ENCODE assay signal across 18 cellular contexts in the genomic region with DNA sequence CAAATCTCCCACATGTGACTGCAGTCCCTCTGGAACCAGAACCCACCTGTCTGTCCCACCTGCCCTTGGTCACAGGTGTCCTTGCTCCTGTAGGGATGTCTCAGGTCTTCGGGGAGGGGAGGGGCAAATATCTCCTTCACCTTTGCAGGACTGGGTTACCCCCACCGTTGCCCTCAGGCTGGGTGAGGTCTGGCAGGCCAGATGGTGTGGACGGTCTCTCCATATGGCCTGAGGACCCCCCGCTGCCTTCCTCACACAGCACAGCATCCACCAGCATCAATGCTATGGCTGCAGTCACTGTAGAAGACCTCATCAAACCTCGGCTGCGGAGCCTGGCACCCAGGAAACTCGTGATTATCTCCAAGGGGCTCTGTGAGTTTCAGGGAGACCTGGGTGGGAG. TPM values are rescaled to one million over a fixed set of nuclear protein-coding genes. Genes with fewer than 3 reads are reported as not detected.
DNase-seq lines count a peak whose midpoint lies in the region; TF ChIP-seq lines count a peak whose summit lies in the region.
"Had no signal": no experiment of that assay in that cellular context is flagged by ENCODE, and none has a peak within 500 bp of the region (broad histone marks: within the 10 kb centered on the region; RNA-seq: fewer than 3 reads in every experiment).

No MANE protein-coding gene starts in this region.

- no peaks in the 10 kb centered on the region for H3K79me1 ChIP-seq in trophoblast cell (ENCODE audit: low read length)

- no peak overlapping the region for H3K23ac ChIP-seq in trophoblast cell (ENCODE audit: low read length)

- no peak overlapping the region for H3K18ac ChIP-seq in trophoblast cell (ENCODE audit: low read length)

- no peak overlapping the region for H2AFZ ChIP-seq in trophoblast cell (ENCODE audit: insufficient read depth, low read length, poor library complexity)

- DNase-seq in DMS 273 (lab: John Stamatoyannopoulos, UW; ENCODE audit: unreplicated experiment) (peak; percentile 87), G401 (ENCODE audit: low spot score) (peak; percentile 85), cerebellum (ENCODE audit: low spot score) (peak; percentile 90), trophoblast cell (no peak), ovary (no peak), activated gamma-delta T cell treated with Interleukin-2 at 50 U/mL for 16 hours (no peak)
- no peak for DNase-seq in activated CD4-positive, alpha-beta T cell treated with anti-CD3 and anti-CD28 coated beads for 1 hour
- DNase-seq: CD4-positive, CD25-positive, alpha-beta regulatory T cell; COR-L47; DMS153; Karpas-422; NCI-H1417 treated with DMSO at 0.1 percent for 48 hours; NCI-H1930; NCI-H774; Peyer's patch; SJCRH30 had no signal

- no peak overlapping the region for H2AK5ac ChIP-seq in trophoblast cell (ENCODE audit: low read length)

- H3K4me3 ChIP-seq in trophoblast cell (ENCODE audit: low read depth, low read length) = peak overlapping the region; percentile 13
- H3K4me3 ChIP-seq in ovary = no peak overlapping the region
- H3K4me3 ChIP-seq: Peyer's patch, SJCRH30 had no signal

- no peak overlapping the region for H3K9ac ChIP-seq in trophoblast cell (ENCODE audit: low read length)

- H4K12ac ChIP-seq in trophoblast cell (ENCODE audit: low read depth, low read length) = no peak overlapping the region

- H3K36me3 ChIP-seq in trophoblast cell (ENCODE audit: control insufficient read depth in 1 of 2, insufficient read depth in 2 of 2, low read length in 2 of 2) (no peaks in the 10 kb centered on the region), ovary (no peaks in the 10 kb centered on the region)
- H3K36me3 ChIP-seq: Peyer's patch, SJCRH30 had no signal

- in situ Hi-C loops in G401 (cut with HindIII; ENCODE audit: low sequenced_read_pairs) = no loop called here

- no peak overlapping the region for H3K4me2 ChIP-seq in trophoblast cell (ENCODE audit: low read length)

- WGBS in trophoblast cell (ENCODE audit: extremely low coverage, insufficient coverage, insufficient read length) = no CpG with 5 or more reads among the region's 7 CpGs
- 61 to 70% (median 64%) methylated on average over 7 of the region's 7 CpGs for WGBS in ovary, 3 donors

- TF ChIP-seq POLR2A in ovary (IDR thresholded peaks at IDR 0.05) = no peak

- intact Hi-C loops in ovary (cut with DNase I) = no loop called here

- no peak overlapping the region for H2BK12ac ChIP-seq in trophoblast cell (ENCODE audit: low read length)

- no peak overlapping the region for H2BK5ac ChIP-seq in trophoblast cell (ENCODE audit: low read depth, low read length, poor library complexity)

- H3K4me1 ChIP-seq in trophoblast cell (ENCODE audit: control insufficient read depth in 1 of 2, insufficient read depth in 2 of 2, low read length in 2 of 2) (no peaks in the 10 kb centered on the region), ovary (ENCODE audit: insufficient read depth) (no peaks in the 10 kb centered on the region)
- H3K4me1 ChIP-seq: Peyer's patch, SJCRH30 had no signal

- no peak overlapping the region for H4K91ac ChIP-seq in trophoblast cell (ENCODE audit: low read depth, low read length)

- no peak overlapping the region for H3K4ac ChIP-seq in trophoblast cell (ENCODE audit: low read depth, low read length)

- no peak for TF ChIP-seq EP300 in ovary (IDR thresholded peaks at IDR 0.05)

- no peak for TF ChIP-seq CTCF in ovary (IDR thresholded peaks at IDR 0.05)

- H4K8ac ChIP-seq in trophoblast cell (ENCODE audit: low read depth, low read length) = no peak overlapping the region

- H3K79me2 ChIP-seq in trophoblast cell (ENCODE audit: control insufficient read depth, insufficient read depth, low read length, poor library complexity) = no peaks in the 10 kb centered on the region

- H3K9me3 ChIP-seq in trophoblast cell (ENCODE audit: insufficient read depth, low read depth, low read length) (peaks cover 4% of the 10 kb centered on the region), ovary (no peaks in the 10 kb centered on the region)
- H3K9me3 ChIP-seq: Peyer's patch, SJCRH30 had no signal

- no peak overlapping the region for H3K14ac ChIP-seq in trophoblast cell (ENCODE audit: low read length)

- no peaks in the 10 kb centered on the region for H3K27me3 ChIP-seq in trophoblast cell (ENCODE audit: insufficient read depth, low read length)
- H3K27me3 ChIP-seq in ovary = no peaks in the 10 kb centered on the region
- H3K27me3 ChIP-seq: Peyer's patch had no signal

- no peak overlapping the region for H2BK120ac ChIP-seq in trophoblast cell (ENCODE audit: insufficient read depth, low read length, poor library complexity)

- H3K27ac ChIP-seq in trophoblast cell (ENCODE audit: low read depth, low read length) (no peak overlapping the region), ovary (no peak overlapping the region)
- H3K27ac ChIP-seq: Peyer's patch, SJCRH30 had no signal

RNA-seq across cellular contexts. Expression of gene SLC5A5, which starts 10.0 kb away (rescaled TPM):
- 3.2 and 6.5 TPM in 2 replicates for total RNA-seq in G401 (2014; rRNA removed; shearing (Covaris generic))
- total RNA-seq in cerebellum = 0.27 TPM
- polyA plus RNA-seq in trophoblast cell (2013) = 0.01 TPM in 2 replicates
- under 1 TPM in 1 of 7 donors, not detected in 6; 0.07 TPM for total RNA-seq in ovary
- not detected for polyA plus RNA-seq in ovary
- total RNA-seq: MCF 10A, Peyer's patch, SJCRH30 had no signal
- polyA plus RNA-seq: BJ had no signal

RNA-seq across cellular contexts. Expression of gene RPL18A, which starts 22.0 kb away (rescaled TPM):
- total RNA-seq in G401 (2014; rRNA removed; shearing (Covaris generic)) = 1,064 and 1,396 TPM in 2 replicates
- total RNA-seq in cerebellum (486 TPM), ovary (1,000 to 10,000 TPM; 2,762 to 5,071 (median 3,195) TPM)
- polyA plus RNA-seq in trophoblast cell (2013) = 1,931 and 1,990 TPM in 2 replicates
- 1,000 to 10,000 TPM in 1 of 2 donors, 100 to 1,000 TPM in 1; 636 to 4,721 TPM for polyA plus RNA-seq in ovary

RNA-seq across cellular contexts. Expression of gene JAK3, which starts 33.9 kb away (rescaled TPM):
- 3.2 and 4.6 TPM in 2 replicates for total RNA-seq in G401 (2014; rRNA removed; shearing (Covaris generic))
- total RNA-seq in cerebellum (2.6 TPM), ovary (10 to 100 TPM in 6 of 7 donors, 1 to 10 TPM in 1; 7.5 to 35.5 (median 25.7) TPM)
- polyA plus RNA-seq in trophoblast cell (2013) = 0.26 and 0.29 TPM in 2 replicates
- polyA plus RNA-seq in ovary = 10 to 100 TPM in 1 of 2 donors, 1 to 10 TPM in 1; 6.6 to 12.7 TPM
- total RNA-seq: MCF 10A had no signal

RNA-seq across cellular contexts. Expression of gene CCDC124, which starts 51.1 kb away (rescaled TPM):
- 181 and 230 TPM in 2 replicates for total RNA-seq in G401 (2014; rRNA removed; shearing (Covaris generic))
- total RNA-seq in cerebellum (12.2 TPM), ovary (10 to 100 TPM; 20.7 to 69.3 (median 50.4) TPM)
- 82.1 and 84.6 TPM in 2 replicates for polyA plus RNA-seq in trophoblast cell (2013)
- polyA plus RNA-seq in ovary = 10 to 100 TPM in 1 of 2 donors, 1 to 10 TPM in 1; 4.7 to 74.5 TPM

Comparison
In these comparisons a context has a peak if more than half of its experiments do, and no peak if none do; other contexts are left out.
1. DNase-seq: peak in DMS 273 (single experiment), G401 (single experiment) and cerebellum (single experiment); none in trophoblast cell (0 of 2), ovary (0 of 5), activated CD4-positive, alpha-beta T cell treated with anti-CD3 and anti-CD28 coated beads for 1 hour (single experiment) and activated gamma-delta T cell treated with Interleukin-2 at 50 U/mL for 16 hours (single experiment).